1 cellular context compared by ENCODE assay signal in the genomic region with DNA sequence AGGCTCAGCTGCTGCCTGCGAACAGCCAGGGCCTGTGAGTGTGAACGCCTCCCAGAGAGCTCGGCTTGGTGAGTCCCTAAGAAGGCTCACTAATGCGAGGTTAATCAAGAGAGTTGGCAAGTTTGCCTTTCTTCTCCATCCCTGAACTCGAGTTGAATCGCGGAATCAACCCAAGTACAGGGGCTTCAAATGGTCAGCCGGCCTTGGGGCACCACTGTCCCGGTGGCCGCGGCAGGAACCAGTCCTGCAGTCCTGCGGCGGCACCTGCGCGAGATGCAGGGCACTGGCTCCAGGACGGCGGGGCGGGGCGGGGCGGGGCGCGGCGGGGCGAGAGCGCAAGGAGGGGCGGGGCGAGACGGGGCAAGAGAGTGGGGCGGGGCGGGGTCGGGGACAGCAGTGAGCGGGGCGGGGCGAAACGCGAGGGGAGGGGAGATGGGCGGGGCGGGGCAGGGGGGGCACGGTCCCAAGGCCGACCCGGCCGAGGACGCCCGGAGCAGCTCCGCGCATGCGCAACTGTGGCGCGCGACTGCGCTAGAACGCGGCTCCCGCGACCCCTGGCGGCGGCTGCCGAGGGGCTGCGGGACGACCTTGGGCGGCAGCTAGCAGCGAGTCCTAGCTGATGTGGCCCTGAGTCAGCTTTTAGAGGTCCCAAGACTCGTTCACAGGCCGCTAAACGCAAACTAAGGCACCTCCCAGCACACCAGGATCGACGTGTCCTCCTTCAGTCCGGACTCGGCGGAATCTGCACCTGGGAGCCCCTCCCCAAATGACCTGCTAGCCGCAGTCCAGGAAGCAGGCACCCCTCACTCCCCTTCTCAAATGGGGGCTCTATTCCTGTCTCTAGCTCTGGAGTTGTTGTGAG.
TF ChIP-seq lines count a peak whose summit lies in the region.

No MANE protein-coding gene starts in this region.

TF ChIP-seq in GM12878, 131 proteins besides CTCF, POLR2A, EP300 and RAD21 (continued from another document and continues in another):
- TF ChIP-seq REST (IDR thresholded peaks at IDR 0.05; ENCODE audit: low read depth, low read length) (no peak), MEF2B (IDR thresholded peaks at IDR 0.05; ENCODE audit: partially characterized antibody, poor library complexity, severe bottlenecking) (no peak), EZH2 (IDR thresholded peaks at IDR 0.05; ENCODE audit: borderline replicate concordance, control insufficient read depth, low read depth, low read length) (no peak), CBX5 (IDR thresholded peaks at IDR 0.05; ENCODE audit: low read depth) (no peak), KLF5 (IDR thresholded peaks at IDR 0.05; ENCODE audit: partially characterized antibody) (no peak), CBFB (IDR thresholded peaks at IDR 0.05; ENCODE audit: low read depth) (no peak), ZBTB40 (IDR thresholded peaks at IDR 0.05; ENCODE audit: borderline replicate concordance) (0 out of 2 replicates have a peak, but pooled peaks have one; percentile 40), POLR2AphosphoS5 (IDR thresholded peaks at IDR 0.05; ENCODE audit: low read length) (peak; percentile 56; the same call in 1 of the 2 replicates), STAT1 (conservative IDR thresholded peaks at IDR 0.05) (no peak), BACH1 (IDR thresholded peaks at IDR 0.05; ENCODE audit: borderline replicate concordance) (peak; percentile 85; the same call in 1 of the 2 replicates), RFX5 (IDR thresholded peaks at IDR 0.05; ENCODE audit: low read depth, low read length) (no peak), HCFC1 (IDR thresholded peaks at IDR 0.05; ENCODE audit: low read length) (0 out of 2 replicates have a peak, but pooled peaks have one; percentile 27), GATAD2B (conservative IDR thresholded peaks at IDR 0.05; ENCODE audit: low read depth) (peak; percentile 64; the same call in 1 of the 2 replicates), RAD51 (IDR thresholded peaks at IDR 0.05) (no peak), ZBTB33 (IDR thresholded peaks at IDR 0.05) (no peak), IRF4 (IDR thresholded peaks at IDR 0.05; ENCODE audit: low read depth, low read length) (no peak), HDAC2 (IDR thresholded peaks at IDR 0.05) (no peak), BHLHE40 (IDR thresholded peaks at IDR 0.05; ENCODE audit: borderline replicate concordance in 1 of 2, low read depth in 2 of 2, low read length in 1 of 2) (peak in 1 of 2 experiments; percentile 52; a peak in 1 of 4 replicates), SKIL (IDR thresholded peaks at IDR 0.05; ENCODE audit: low read depth, poor library complexity, severe bottlenecking) (no peak), E4F1 (IDR thresholded peaks at IDR 0.05; ENCODE audit: borderline replicate concordance, partially characterized antibody) (no peak)
- TF ChIP-seq, protein P1, sequence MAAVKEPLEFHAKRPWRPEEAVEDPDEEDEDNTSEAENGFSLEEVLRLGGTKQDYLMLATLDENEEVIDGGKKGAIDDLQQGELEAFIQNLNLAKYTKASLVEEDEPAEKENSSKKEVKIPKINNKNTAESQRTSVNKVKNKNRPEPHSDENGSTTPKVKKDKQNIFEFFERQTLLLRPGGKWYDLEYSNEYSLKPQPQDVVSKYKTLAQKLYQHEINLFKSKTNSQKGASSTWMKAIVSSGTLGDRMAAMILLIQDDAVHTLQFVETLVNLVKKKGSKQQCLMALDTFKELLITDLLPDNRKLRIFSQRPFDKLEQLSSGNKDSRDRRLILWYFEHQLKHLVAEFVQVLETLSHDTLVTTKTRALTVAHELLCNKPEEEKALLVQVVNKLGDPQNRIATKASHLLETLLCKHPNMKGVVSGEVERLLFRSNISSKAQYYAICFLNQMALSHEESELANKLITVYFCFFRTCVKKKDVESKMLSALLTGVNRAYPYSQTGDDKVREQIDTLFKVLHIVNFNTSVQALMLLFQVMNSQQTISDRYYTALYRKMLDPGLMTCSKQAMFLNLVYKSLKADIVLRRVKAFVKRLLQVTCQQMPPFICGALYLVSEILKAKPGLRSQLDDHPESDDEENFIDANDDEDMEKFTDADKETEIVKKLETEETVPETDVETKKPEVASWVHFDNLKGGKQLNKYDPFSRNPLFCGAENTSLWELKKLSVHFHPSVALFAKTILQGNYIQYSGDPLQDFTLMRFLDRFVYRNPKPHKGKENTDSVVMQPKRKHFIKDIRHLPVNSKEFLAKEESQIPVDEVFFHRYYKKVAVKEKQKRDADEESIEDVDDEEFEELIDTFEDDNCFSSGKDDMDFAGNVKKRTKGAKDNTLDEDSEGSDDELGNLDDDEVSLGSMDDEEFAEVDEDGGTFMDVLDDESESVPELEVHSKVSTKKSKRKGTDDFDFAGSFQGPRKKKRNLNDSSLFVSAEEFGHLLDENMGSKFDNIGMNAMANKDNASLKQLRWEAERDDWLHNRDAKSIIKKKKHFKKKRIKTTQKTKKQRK (IDR thresholded peaks at IDR 0.05; ENCODE audit: low read depth, low read length) = no peak
- TF ChIP-seq, protein P2, sequence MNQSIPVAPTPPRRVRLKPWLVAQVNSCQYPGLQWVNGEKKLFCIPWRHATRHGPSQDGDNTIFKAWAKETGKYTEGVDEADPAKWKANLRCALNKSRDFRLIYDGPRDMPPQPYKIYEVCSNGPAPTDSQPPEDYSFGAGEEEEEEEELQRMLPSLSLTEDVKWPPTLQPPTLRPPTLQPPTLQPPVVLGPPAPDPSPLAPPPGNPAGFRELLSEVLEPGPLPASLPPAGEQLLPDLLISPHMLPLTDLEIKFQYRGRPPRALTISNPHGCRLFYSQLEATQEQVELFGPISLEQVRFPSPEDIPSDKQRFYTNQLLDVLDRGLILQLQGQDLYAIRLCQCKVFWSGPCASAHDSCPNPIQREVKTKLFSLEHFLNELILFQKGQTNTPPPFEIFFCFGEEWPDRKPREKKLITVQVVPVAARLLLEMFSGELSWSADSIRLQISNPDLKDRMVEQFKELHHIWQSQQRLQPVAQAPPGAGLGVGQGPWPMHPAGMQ (IDR thresholded peaks at IDR 0.05; ENCODE audit: borderline replicate concordance) = no peak
- TF ChIP-seq, protein P3, sequence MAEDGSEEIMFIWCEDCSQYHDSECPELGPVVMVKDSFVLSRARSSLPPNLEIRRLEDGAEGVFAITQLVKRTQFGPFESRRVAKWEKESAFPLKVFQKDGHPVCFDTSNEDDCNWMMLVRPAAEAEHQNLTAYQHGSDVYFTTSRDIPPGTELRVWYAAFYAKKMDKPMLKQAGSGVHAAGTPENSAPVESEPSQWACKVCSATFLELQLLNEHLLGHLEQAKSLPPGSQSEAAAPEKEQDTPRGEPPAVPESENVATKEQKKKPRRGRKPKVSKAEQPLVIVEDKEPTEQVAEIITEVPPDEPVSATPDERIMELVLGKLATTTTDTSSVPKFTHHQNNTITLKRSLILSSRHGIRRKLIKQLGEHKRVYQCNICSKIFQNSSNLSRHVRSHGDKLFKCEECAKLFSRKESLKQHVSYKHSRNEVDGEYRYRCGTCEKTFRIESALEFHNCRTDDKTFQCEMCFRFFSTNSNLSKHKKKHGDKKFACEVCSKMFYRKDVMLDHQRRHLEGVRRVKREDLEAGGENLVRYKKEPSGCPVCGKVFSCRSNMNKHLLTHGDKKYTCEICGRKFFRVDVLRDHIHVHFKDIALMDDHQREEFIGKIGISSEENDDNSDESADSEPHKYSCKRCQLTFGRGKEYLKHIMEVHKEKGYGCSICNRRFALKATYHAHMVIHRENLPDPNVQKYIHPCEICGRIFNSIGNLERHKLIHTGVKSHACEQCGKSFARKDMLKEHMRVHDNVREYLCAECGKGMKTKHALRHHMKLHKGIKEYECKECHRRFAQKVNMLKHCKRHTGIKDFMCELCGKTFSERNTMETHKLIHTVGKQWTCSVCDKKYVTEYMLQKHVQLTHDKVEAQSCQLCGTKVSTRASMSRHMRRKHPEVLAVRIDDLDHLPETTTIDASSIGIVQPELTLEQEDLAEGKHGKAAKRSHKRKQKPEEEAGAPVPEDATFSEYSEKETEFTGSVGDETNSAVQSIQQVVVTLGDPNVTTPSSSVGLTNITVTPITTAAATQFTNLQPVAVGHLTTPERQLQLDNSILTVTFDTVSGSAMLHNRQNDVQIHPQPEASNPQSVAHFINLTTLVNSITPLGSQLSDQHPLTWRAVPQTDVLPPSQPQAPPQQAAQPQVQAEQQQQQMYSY (CRISPR knock-in tag; IDR thresholded peaks at IDR 0.05) = no peak
